In the genomic region with DNA sequence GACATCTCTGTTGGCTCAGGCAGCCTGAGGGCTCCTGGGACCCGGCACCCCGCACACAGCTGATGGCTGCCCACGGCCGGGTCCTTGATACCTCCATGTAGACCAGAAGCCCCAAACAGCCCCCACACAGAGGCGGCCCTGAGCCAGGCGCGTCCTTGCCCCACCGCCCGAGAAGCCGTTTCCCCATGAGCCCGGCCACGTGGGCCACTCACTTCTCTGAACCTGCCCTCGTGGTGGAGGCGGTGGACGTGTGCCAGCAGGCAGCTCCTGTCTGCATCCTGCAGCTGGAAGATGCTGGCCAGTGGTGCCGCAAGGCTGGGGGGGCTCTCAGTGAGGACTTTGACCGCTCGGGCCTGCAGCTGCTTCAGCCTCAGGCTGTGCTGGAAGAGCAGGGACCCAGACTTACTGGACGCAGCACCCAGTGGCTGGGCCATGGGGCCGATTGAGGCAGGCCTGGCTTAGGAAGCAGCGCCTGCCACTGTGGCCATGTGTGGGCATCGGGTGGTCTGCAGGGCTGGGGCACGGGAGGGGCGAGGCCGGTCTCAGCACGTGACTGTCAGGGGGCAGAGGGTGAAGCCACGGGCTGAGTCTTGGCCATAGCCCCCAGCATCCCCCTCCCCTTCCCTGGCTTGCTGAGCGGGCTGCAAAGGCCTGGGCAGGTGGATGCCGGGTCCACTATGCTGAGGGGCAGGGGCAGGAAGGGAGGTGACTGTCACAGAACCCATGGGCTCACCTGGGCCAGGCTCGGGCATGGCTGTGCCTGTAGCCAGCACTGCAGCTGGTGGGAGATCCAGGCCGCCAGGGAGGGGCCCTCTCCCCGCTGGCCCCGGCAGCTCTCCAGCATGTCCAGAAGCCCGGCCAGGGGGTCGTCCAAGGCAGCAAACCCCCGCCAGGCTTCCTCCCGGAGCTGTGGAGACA, we compare ENCODE assay signal across 24 cellular contexts. TPM values are rescaled to one million over a fixed set of nuclear protein-coding genes. Genes with fewer than 3 reads are reported as not detected.
DNase-seq lines count a peak whose midpoint lies in the region; TF ChIP-seq lines count a peak whose summit lies in the region.
"Had no signal": no experiment of that assay in that cellular context is flagged by ENCODE, and none has a peak within 500 bp of the region (broad histone marks: within the 10 kb centered on the region; RNA-seq: fewer than 3 reads in every experiment).

No MANE protein-coding gene starts in this region.

- H3K4me1 ChIP-seq in BE2C: peaks cover 10% of the 10 kb centered on the region; the same call in 1 of the 2 replicates
- H3K4me1 ChIP-seq in neuronal stem cell (ENCODE audit: control insufficient read depth in 2 of 2, insufficient read depth in 1 of 2, low read depth in 1 of 2, low read length in 2 of 2): peaks cover 42 to 49% of the 10 kb centered on the region in 2 donors
- H3K4me1 ChIP-seq in testis: no peaks in the 10 kb centered on the region

- H3K14ac ChIP-seq in neuronal stem cell (ENCODE audit: low read length): peak overlapping the region; percentile 95

- no CpG with 5 or more reads among the region's 37 CpGs for WGBS in neuronal stem cell (ENCODE audit: extremely low coverage in 2 of 2, insufficient read length in 2 of 2, insufficient replicate concordance in 1 of 2), 2 donors
- 92 to 96% methylated on average over 16 to 31 of the region's 37 CpGs for WGBS in testis, 2 donors

- H3K36me3 ChIP-seq in BE2C (no peaks in the 10 kb centered on the region), neuronal stem cell (replicated peaks in 1 of 2; ENCODE audit: control insufficient read depth in 2 of 2, insufficient read depth in 2 of 2, low read length in 2 of 2) (peaks cover 0 to 6% of the 10 kb centered on the region in 2 donors), testis (ENCODE audit: low read depth, missing control alignments) (no peaks in the 10 kb centered on the region)

- peak overlapping the region; percentile 98 for H2BK120ac ChIP-seq in neuronal stem cell (ENCODE audit: low read depth, low read length)

- intact Hi-C loops in testis (cut with DNase I; ENCODE audit: low total_unique reads): no loop called here

- H3K9me3 ChIP-seq in BE2C (peaks cover 7% of the 10 kb centered on the region), neuronal stem cell (replicated peaks in 1 of 2; ENCODE audit: control insufficient read depth in 2 of 2, insufficient read depth in 1 of 2, low read depth in 1 of 2, low read length in 2 of 2) (peaks cover 12% of the 10 kb centered on the region in 2 donors), testis (no peaks in the 10 kb centered on the region)
- H3K9me3 ChIP-seq: ascending aorta had no signal

- H3K4me2 ChIP-seq in neuronal stem cell (ENCODE audit: insufficient read depth, low read length, poor library complexity, severe bottlenecking): no peak overlapping the region
- H3K4me2 ChIP-seq: KMS-11 had no signal

- DNase-seq in NCI-H2029 (lab: John Stamatoyannopoulos, UW) (peak; percentile 21), NCI-H2029 treated with DMSO at 0.1 percent for 48 hours (lab: John Stamatoyannopoulos, UW) (no peak), BE2C (peak; percentile 68), coronary artery (ENCODE audit: low spot score) (peak; percentile 55), neuronal stem cell (ENCODE audit: low spot score) (no peak), DMS114 treated with DMSO at 0.1 percent for 48 hours (lab: John Stamatoyannopoulos, UW; ENCODE audit: unreplicated experiment) (no peak), GM20000 (ENCODE audit: low spot score) (no peak), testis (no peak)
- DNase-seq: 8988T; activated naive CD4-positive, alpha-beta T cell treated with anti-CD3 and anti-CD28 coated beads, Interleukin-2, amount 10 ng/mL, durations not matched to agents 7 days and 5 days; activated T-cell treated with anti-CD3 and anti-CD28 coated beads, Interleukin-2, amount 50 U/mL, for 4 hours; caudate nucleus; DMS79; GF-D8; GM23248; NCI-H1694; NCI-H2171 treated with DMSO at 0.1 percent for 48 hours; NCI-H524 treated with DMSO at 0.1 percent for 48 hours; occipital lobe; stimulated activated CD4-positive, alpha-beta T cell treated with anti-CD3 and anti-CD28 coated beads, Interleukin-15, amount 100 ng/mL, for 24 hours; stimulated activated CD8-positive, alpha-beta memory T cell treated with anti-CD3 and anti-CD28 coated beads, Interleukin-4, amount 100 ng/mL, for 48 hours had no signal

- H2AK5ac ChIP-seq in neuronal stem cell (ENCODE audit: low read depth, low read length): peak overlapping the region; percentile 100

- H2AFZ ChIP-seq in neuronal stem cell (ENCODE audit: low read length): no peak overlapping the region
- H2AFZ ChIP-seq: GM23248 had no signal

- peak overlapping the region; percentile 100 for H2BK12ac ChIP-seq in neuronal stem cell (ENCODE audit: low read length)

- H3K4ac ChIP-seq in neuronal stem cell (ENCODE audit: low read length): peak overlapping the region; percentile 90

- TF ChIP-seq CTCF in BE2C (IDR thresholded peaks at IDR 0.05; ENCODE audit: low read depth, low read length) (no peak), coronary artery (IDR thresholded peaks at IDR 0.05) (no peak), GM20000 (IDR thresholded peaks at IDR 0.05; ENCODE audit: extremely low read depth, missing control alignments) (no peak), testis (IDR thresholded peaks at IDR 0.05) (no peak)

- H2BK15ac ChIP-seq in neuronal stem cell (ENCODE audit: low read length): peak overlapping the region; percentile 99

- H4K91ac ChIP-seq in neuronal stem cell (ENCODE audit: low read depth, low read length, poor library complexity): peak overlapping the region; percentile 64

- H3K18ac ChIP-seq in neuronal stem cell (ENCODE audit: low read length): peak overlapping the region; percentile 93

- H4K8ac ChIP-seq in neuronal stem cell (ENCODE audit: low read depth, low read length): peak overlapping the region; percentile 68

- H2BK5ac ChIP-seq in neuronal stem cell (ENCODE audit: low read length): peak overlapping the region; percentile 95

- peak overlapping the region; percentile 92 for H3K23ac ChIP-seq in neuronal stem cell (ENCODE audit: low read depth, low read length, poor library complexity)

- TF ChIP-seq POLR2A in testis (IDR thresholded peaks at IDR 0.05): no peak

- peaks cover 2% of the 10 kb centered on the region for H3K79me1 ChIP-seq in neuronal stem cell (ENCODE audit: low read depth, low read length)

- H3K27ac ChIP-seq in coronary artery (no peak overlapping the region), neuronal stem cell (replicated peaks; ENCODE audit: low read length) (peak overlapping the region; percentile 90), testis (no peak overlapping the region)
- H3K27ac ChIP-seq: ascending aorta, GM23248, KMS-11, SK-N-MC had no signal

- H3K27me3 ChIP-seq in BE2C (no peaks in the 10 kb centered on the region; the same call in 1 of the 2 replicates), neuronal stem cell (ENCODE audit: control insufficient read depth in 3 of 3, insufficient read depth in 3 of 3, low read depth in 1 of 3, low read length in 3 of 3) (no peaks in the 10 kb centered on the region), testis (no peaks in the 10 kb centered on the region)
- H3K27me3 ChIP-seq: ascending aorta had no signal

- H3K9ac ChIP-seq in neuronal stem cell (ENCODE audit: low read depth, low read length, poor library complexity): peak overlapping the region; percentile 64
- H3K9ac ChIP-seq: GM23248, KMS-11 had no signal

- H3K4me3 ChIP-seq in BE2C (ENCODE audit: low read depth, low read length) (no peak overlapping the region), coronary artery (no peak overlapping the region), neuronal stem cell (ENCODE audit: low read length in 2 of 2) (no peak overlapping the region), testis (no peak overlapping the region)
- H3K4me3 ChIP-seq: ascending aorta, GM23248, SK-N-MC had no signal

RNA-seq across cellular contexts. Expression of a gene that starts 50.0 kb away (rescaled TPM):
- 22.0 TPM for polyA plus RNA-seq in BE2C (2012; ENCODE audit: insufficient read depth, insufficient read length, low read depth)
- polyA plus RNA-seq in neuronal stem cell (2013, experiment 1 of 2): 21.1 TPM
- 19.9 TPM for polyA plus RNA-seq in neuronal stem cell (2013, experiment 2 of 2)
- total RNA-seq in testis: 10 to 100 TPM; 15.5 to 24.5 TPM
- 8.9 TPM for polyA plus RNA-seq in testis (ENCODE audit: insufficient read depth, low read depth, low replicate concordance)

RNA-seq across cellular contexts. Expression of a gene that starts 50.2 kb away (rescaled TPM):
- polyA plus RNA-seq in BE2C (2012; ENCODE audit: insufficient read depth, insufficient read length, low read depth): not detected
- polyA plus RNA-seq in neuronal stem cell (2013, experiment 1 of 2): 0.61 TPM
- polyA plus RNA-seq in neuronal stem cell (2013, experiment 2 of 2): 0.64 TPM
- 1 to 10 TPM; 4.6 to 8.0 TPM for total RNA-seq in testis
- polyA plus RNA-seq in testis (ENCODE audit: insufficient read depth, low read depth, low replicate concordance): 2.5 TPM

Comparison
In these comparisons a context has a peak if more than half of its experiments do, and no peak if none do; other contexts are left out.
1. DNase-seq: peak in NCI-H2029 (single experiment), BE2C (single experiment) and coronary artery (single experiment); none in NCI-H2029 treated with DMSO at 0.1 percent for 48 hours (single experiment), neuronal stem cell (single experiment), DMS114 treated with DMSO at 0.1 percent for 48 hours (single experiment), GM20000 (single experiment) and testis (single experiment).